20 cellular contexts compared by ENCODE assay signal in genomic region chr1:163650624-163651023, GRCh38.
DNase-seq lines count a peak whose midpoint lies in the region; ATAC-seq and TF ChIP-seq lines count a peak whose summit lies in the region.
"Had no signal": no experiment of that assay in that cellular context is flagged by ENCODE, and none has a peak within 500 bp of the region (broad histone marks: within the 10 kb centered on the region; RNA-seq: fewer than 3 reads in every experiment).

No MANE protein-coding gene starts in this region.

- DNase-seq in Right ventricle myocardium inferior (ENCODE audit: missing footprints) (no peak), left cardiac atrium (no peak), NCI-H1436 treated with DMSO at 0.1 percent for 48 hours (lab: John Stamatoyannopoulos, UW) (peak; percentile 48), NCI-H345 (lab: John Stamatoyannopoulos, UW) (peak; percentile 92), GM10266 (ENCODE audit: extremely low spot score) (no peak), glomerular visceral epithelial cell (ENCODE audit: extremely low spot score) (no peak)
- no peak for DNase-seq in activated T-cell treated with anti-CD3 and anti-CD28 coated beads, Interleukin-2, amount 50 U/mL, for 72 hours
- DNase-seq: activated CD8-positive, alpha-beta memory T cell treated with anti-CD3 and anti-CD28 coated beads, Interleukin-2, amount 50 U/mL, for 4 hours; activated effector memory CD4-positive, alpha-beta T cell treated with Interleukin-2 at 50 U/mL for 16 hours; activated naive CD8-positive, alpha-beta T cell treated with anti-CD3 and anti-CD28 coated beads, Interleukin-2, amount 10 ng/mL, durations not matched to agents 7 days and 5 days; C1 segment of cervical spinal cord; erythroblast; foreskin keratinocyte; GDM1; kidney; NCI-H446 treated with DMSO at 0.1 percent for 48 hours; psoas muscle; T-helper 9 cell had no signal

- H3K9me3 Mint-ChIP-seq in activated T-cell treated with anti-CD3 and anti-CD28 coated beads, Interleukin-2, amount 50 U/mL, for 72 hours: peaks cover 3 to 5% of the 10 kb centered on the region in 2 donors

- no peak overlapping the region for H3K27ac Mint-ChIP-seq in activated T-cell treated with anti-CD3 and anti-CD28 coated beads, Interleukin-2, amount 50 U/mL, for 72 hours
- H3K27ac Mint-ChIP-seq: activated naive CD8-positive, alpha-beta T cell treated with anti-CD3 and anti-CD28 coated beads, Interleukin-2, amount 10 ng/mL, durations not matched to agents 7 days and 5 days had no signal

- no peak overlapping the region for H3K4me3 Mint-ChIP-seq in activated T-cell treated with anti-CD3 and anti-CD28 coated beads, Interleukin-2, amount 50 U/mL, for 72 hours
- H3K4me3 Mint-ChIP-seq: activated naive CD8-positive, alpha-beta T cell treated with anti-CD3 and anti-CD28 coated beads, Interleukin-2, amount 10 ng/mL, durations not matched to agents 7 days and 5 days had no signal

- H3K27me3 Mint-ChIP-seq in activated T-cell treated with anti-CD3 and anti-CD28 coated beads, Interleukin-2, amount 50 U/mL, for 72 hours (ENCODE audit: low read depth): no peaks in the 10 kb centered on the region
- H3K27me3 Mint-ChIP-seq: activated naive CD8-positive, alpha-beta T cell treated with anti-CD3 and anti-CD28 coated beads, Interleukin-2, amount 10 ng/mL, durations not matched to agents 7 days and 5 days had no signal

- TF ChIP-seq CTCF in GM10266 (IDR thresholded peaks at IDR 0.05; ENCODE audit: control insufficient read depth, insufficient read depth, low read depth, missing control alignments): no peak

- intact Hi-C loops in Right ventricle myocardium inferior (cut with DNase I): no loop called here
- intact Hi-C loops in left cardiac atrium (cut with DNase I): no loop called here

- ATAC-seq in Right ventricle myocardium inferior (peak; percentile 44), left cardiac atrium (no peak), GM19023 (IDR thresholded peaks at IDR 0.05; ENCODE audit: unreplicated experiment) (no peak)
- ATAC-seq in activated T-cell treated with anti-CD3 and anti-CD28 coated beads, Interleukin-2, amount 50 U/mL, for 72 hours (replicated peaks in 1 of 2): no peak
- ATAC-seq: foreskin keratinocyte, K562, psoas muscle had no signal

- H3K4me1 Mint-ChIP-seq in activated T-cell treated with anti-CD3 and anti-CD28 coated beads, Interleukin-2, amount 50 U/mL, for 72 hours (ENCODE audit: low read depth): no peaks in the 10 kb centered on the region
- H3K4me1 Mint-ChIP-seq: activated naive CD8-positive, alpha-beta T cell treated with anti-CD3 and anti-CD28 coated beads, Interleukin-2, amount 10 ng/mL, durations not matched to agents 7 days and 5 days had no signal

- peaks cover 0 to 2% of the 10 kb centered on the region in 2 donors for H3K36me3 Mint-ChIP-seq in activated T-cell treated with anti-CD3 and anti-CD28 coated beads, Interleukin-2, amount 50 U/mL, for 72 hours (ENCODE audit: insufficient read depth in 2 of 2)
- H3K36me3 Mint-ChIP-seq: activated naive CD8-positive, alpha-beta T cell treated with anti-CD3 and anti-CD28 coated beads, Interleukin-2, amount 10 ng/mL, durations not matched to agents 7 days and 5 days had no signal

Comparison
In these comparisons a context has a peak if more than half of its experiments do, and no peak if none do; other contexts are left out.
1. DNase-seq: peak in NCI-H1436 treated with DMSO at 0.1 percent for 48 hours (single experiment) and NCI-H345 (single experiment); none in Right ventricle myocardium inferior (single experiment), left cardiac atrium (single experiment), GM10266 (single experiment), activated T-cell treated with anti-CD3 and anti-CD28 coated beads, Interleukin-2, amount 50 U/mL, for 72 hours (0 of 2) and glomerular visceral epithelial cell (single experiment).